In the genomic region with DNA sequence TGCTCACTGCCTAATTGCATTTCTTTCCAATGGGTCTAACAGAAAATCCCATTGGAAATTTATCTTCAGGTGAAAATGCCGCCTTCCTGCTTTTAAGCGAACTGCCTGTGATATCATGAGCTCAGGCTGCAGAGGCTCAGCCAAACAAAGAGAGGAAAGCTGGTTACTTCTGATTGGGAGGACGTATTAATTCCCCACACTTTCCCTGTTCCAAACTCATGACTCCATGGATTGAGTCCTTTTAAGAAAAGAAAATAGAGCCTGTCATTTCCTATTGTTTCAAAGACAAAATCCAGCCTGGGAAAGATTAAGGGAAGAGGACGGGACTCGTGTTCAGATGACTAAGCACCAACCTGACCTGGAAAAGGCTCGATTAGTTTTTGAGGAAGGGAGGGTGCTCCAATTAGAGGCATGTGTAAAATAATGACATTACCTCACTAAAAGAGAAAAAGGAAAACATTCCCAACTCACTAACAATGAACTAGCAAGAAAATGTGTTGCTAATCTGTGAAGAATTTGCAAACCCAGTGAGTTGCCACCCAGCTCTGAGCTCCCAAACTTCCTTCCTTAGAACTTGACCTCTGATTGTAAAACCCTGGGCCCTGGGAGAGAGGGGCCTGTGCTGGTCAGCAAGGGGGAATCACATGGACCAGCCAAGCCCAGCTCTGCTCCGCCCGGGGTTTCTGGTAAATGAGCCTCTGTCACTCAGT, we compare ENCODE assay signal across 10 cellular contexts.
DNase-seq lines count a peak whose midpoint lies in the region; ATAC-seq and TF ChIP-seq lines count a peak whose summit lies in the region.
"Had no signal": no experiment of that assay in that cellular context is flagged by ENCODE, and none has a peak within 500 bp of the region (broad histone marks: within the 10 kb centered on the region; RNA-seq: fewer than 3 reads in every experiment).

No MANE protein-coding gene starts in this region.

- H3K27ac ChIP-seq in HUES6 (ENCODE audit: low read depth, low read length), result peak overlapping the region; percentile 5; the same call in 1 of the 2 replicates
- peak overlapping the region; percentile 36 to 79 (median 60) for H3K27ac ChIP-seq in upper lobe of left lung

- peaks cover 7% of the 10 kb centered on the region for H3K9me3 Mint-ChIP-seq in chondrocyte (ENCODE audit: low read depth)
- no peaks in the 10 kb centered on the region for H3K9me3 Mint-ChIP-seq in activated CD8-positive, alpha-beta T cell treated with anti-CD3 and anti-CD28 coated beads, Interleukin-2, amount 10 ng/mL, durations not matched to agents 7 days and 5 days (ENCODE audit: insufficient read depth)
- no peaks in the 10 kb centered on the region for H3K9me3 Mint-ChIP-seq in T-cell
- H3K9me3 Mint-ChIP-seq: stimulated activated effector memory CD8-positive, alpha-beta T cell treated with anti-CD3 and anti-CD28 coated beads, Interleukin-12 subunit alpha, Interleukin-12 subunit beta, amount 100 ng/mL, for 72 hours had no signal

- H3K4me1 ChIP-seq in HUES6 (ENCODE audit: control insufficient read depth, insufficient read depth, low read length), result peaks cover 39% of the 10 kb centered on the region
- H3K4me1 ChIP-seq in upper lobe of left lung, result peaks cover 14 to 36% (median 26%) of the 10 kb centered on the region in 4 donors

- H3K4me3 Mint-ChIP-seq in chondrocyte (ENCODE audit: unreplicated experiment) (no peak overlapping the region), T-cell (no peak overlapping the region)
- H3K4me3 Mint-ChIP-seq in activated CD8-positive, alpha-beta T cell treated with anti-CD3 and anti-CD28 coated beads, Interleukin-2, amount 10 ng/mL, durations not matched to agents 7 days and 5 days, result no peak overlapping the region
- H3K4me3 Mint-ChIP-seq: activated CD8-positive, alpha-beta memory T cell treated with anti-CD3 and anti-CD28 coated beads, Interleukin-2, amount 10 ng/mL, durations not matched to agents 7 days and 5 days; stimulated activated effector memory CD8-positive, alpha-beta T cell treated with anti-CD3 and anti-CD28 coated beads, Interleukin-12 subunit alpha, Interleukin-12 subunit beta, amount 100 ng/mL, for 72 hours had no signal

- WGBS in upper lobe of left lung, 2 donors, result 67 to 69% methylated on average over 8 of the region's 8 CpGs

- no peaks in the 10 kb centered on the region for H3K36me3 ChIP-seq in HUES6 (ENCODE audit: control insufficient read depth, insufficient read depth, low read length)
- no peaks in the 10 kb centered on the region for H3K36me3 ChIP-seq in upper lobe of left lung

- peak in 1 of 4 donors; percentile 9 for TF ChIP-seq EP300 in upper lobe of left lung (IDR thresholded peaks at IDR 0.05)

- POLR2A ChIA-PET in activated CD8-positive, alpha-beta T cell treated with anti-CD3 and anti-CD28 coated beads, Interleukin-2, amount 10 ng/mL, durations not matched to agents 7 days and 5 days (lab: Charles Lee), result no interaction called here
- POLR2A ChIA-PET in T-cell (lab: Charles Lee), result no interaction called here

- no peak for TF ChIP-seq POLR2A in upper lobe of left lung (IDR thresholded peaks at IDR 0.05)

- ATAC-seq in upper lobe of left lung (ENCODE audit: low FRiP score in 2 of 2) (peak in 1 of 2 donors; percentile 34), T-cell (replicated peaks in 1 of 4) (no peak)
- no peak for ATAC-seq in activated CD8-positive, alpha-beta T cell treated with anti-CD3 and anti-CD28 coated beads, Interleukin-2, amount 10 ng/mL, durations not matched to agents 7 days and 5 days
- ATAC-seq: activated CD8-positive, alpha-beta memory T cell treated with anti-CD3 and anti-CD28 coated beads, Interleukin-2, amount 10 ng/mL, durations not matched to agents 7 days and 5 days; stimulated activated effector memory CD8-positive, alpha-beta T cell treated with anti-CD3 and anti-CD28 coated beads, Interleukin-12 subunit alpha, Interleukin-12 subunit beta, amount 100 ng/mL, for 72 hours had no signal

- H3K36me3 Mint-ChIP-seq in chondrocyte (ENCODE audit: low read depth) (no peaks in the 10 kb centered on the region), T-cell (peaks cover 4% of the 10 kb centered on the region)
- H3K36me3 Mint-ChIP-seq in activated CD8-positive, alpha-beta T cell treated with anti-CD3 and anti-CD28 coated beads, Interleukin-2, amount 10 ng/mL, durations not matched to agents 7 days and 5 days (ENCODE audit: low read depth), result no peaks in the 10 kb centered on the region
- H3K36me3 Mint-ChIP-seq: activated CD8-positive, alpha-beta memory T cell treated with anti-CD3 and anti-CD28 coated beads, Interleukin-2, amount 10 ng/mL, durations not matched to agents 7 days and 5 days; stimulated activated effector memory CD8-positive, alpha-beta T cell treated with anti-CD3 and anti-CD28 coated beads, Interleukin-12 subunit alpha, Interleukin-12 subunit beta, amount 100 ng/mL, for 72 hours had no signal

- CTCF ChIA-PET in activated CD8-positive, alpha-beta T cell treated with anti-CD3 and anti-CD28 coated beads, Interleukin-2, amount 10 ng/mL, durations not matched to agents 7 days and 5 days (lab: Charles Lee), result no interaction called here
- CTCF ChIA-PET in T-cell (lab: Charles Lee), result no interaction called here

- H3K9me3 ChIP-seq in HUES6 (ENCODE audit: control insufficient read depth, insufficient read depth, low read depth, low read length) (no peaks in the 10 kb centered on the region), upper lobe of left lung (no peaks in the 10 kb centered on the region)

- no peaks in the 10 kb centered on the region for H3K27me3 ChIP-seq in HUES6 (ENCODE audit: control insufficient read depth, insufficient read depth, low read length)
- no peaks in the 10 kb centered on the region for H3K27me3 ChIP-seq in upper lobe of left lung

- H3K4me1 Mint-ChIP-seq in chondrocyte (ENCODE audit: low read depth), result peaks cover 29% of the 10 kb centered on the region
- peaks cover 2% of the 10 kb centered on the region for H3K4me1 Mint-ChIP-seq in activated CD8-positive, alpha-beta T cell treated with anti-CD3 and anti-CD28 coated beads, Interleukin-2, amount 10 ng/mL, durations not matched to agents 7 days and 5 days (ENCODE audit: low read depth)
- no peaks in the 10 kb centered on the region for H3K4me1 Mint-ChIP-seq in T-cell
- H3K4me1 Mint-ChIP-seq: activated CD8-positive, alpha-beta memory T cell treated with anti-CD3 and anti-CD28 coated beads, Interleukin-2, amount 10 ng/mL, durations not matched to agents 7 days and 5 days had no signal

- H3K27ac Mint-ChIP-seq in chondrocyte (ENCODE audit: unreplicated experiment) (peak overlapping the region; percentile 73), T-cell (no peak overlapping the region)
- H3K27ac Mint-ChIP-seq in activated CD8-positive, alpha-beta T cell treated with anti-CD3 and anti-CD28 coated beads, Interleukin-2, amount 10 ng/mL, durations not matched to agents 7 days and 5 days, result no peak overlapping the region
- H3K27ac Mint-ChIP-seq: activated CD8-positive, alpha-beta memory T cell treated with anti-CD3 and anti-CD28 coated beads, Interleukin-2, amount 10 ng/mL, durations not matched to agents 7 days and 5 days; stimulated activated effector memory CD8-positive, alpha-beta T cell treated with anti-CD3 and anti-CD28 coated beads, Interleukin-12 subunit alpha, Interleukin-12 subunit beta, amount 100 ng/mL, for 72 hours had no signal

- H3K9ac ChIP-seq in HUES6 (ENCODE audit: low read length), result peak overlapping the region; percentile 5

- H3K27me3 Mint-ChIP-seq in chondrocyte (ENCODE audit: low read depth) (no peaks in the 10 kb centered on the region), T-cell (no peaks in the 10 kb centered on the region)
- no peaks in the 10 kb centered on the region for H3K27me3 Mint-ChIP-seq in activated CD8-positive, alpha-beta T cell treated with anti-CD3 and anti-CD28 coated beads, Interleukin-2, amount 10 ng/mL, durations not matched to agents 7 days and 5 days (ENCODE audit: low read depth)
- H3K27me3 Mint-ChIP-seq: activated CD8-positive, alpha-beta memory T cell treated with anti-CD3 and anti-CD28 coated beads, Interleukin-2, amount 10 ng/mL, durations not matched to agents 7 days and 5 days had no signal

- TF ChIP-seq CTCF in chondrocyte (IDR thresholded peaks at IDR 0.05), result no peak
- TF ChIP-seq CTCF in upper lobe of left lung (IDR thresholded peaks at IDR 0.05), result no peak

- DNase-seq in chondrocyte (ENCODE audit: low spot score) (no peak), left kidney (ENCODE audit: low read depth, low spot score) (peak; percentile 21), upper lobe of left lung (no peak), NCI-H524 treated with DMSO at 0.1 percent for 48 hours (lab: John Stamatoyannopoulos, UW) (no peak), T-cell (no peak)
- no peak for DNase-seq in activated CD8-positive, alpha-beta T cell treated with anti-CD3 and anti-CD28 coated beads, Interleukin-2, amount 10 ng/mL, durations not matched to agents 7 days and 5 days
- DNase-seq: activated CD8-positive, alpha-beta memory T cell treated with anti-CD3 and anti-CD28 coated beads, Interleukin-2, amount 10 ng/mL, durations not matched to agents 7 days and 5 days; effector CD4-positive, alpha-beta T cell had no signal

- no peak overlapping the region for H3K4me3 ChIP-seq in HUES6 (ENCODE audit: low read depth, low read length)
- no peak overlapping the region for H3K4me3 ChIP-seq in upper lobe of left lung
